Comparison of ENCODE assay signal across 8 cellular contexts in the genomic region with DNA sequence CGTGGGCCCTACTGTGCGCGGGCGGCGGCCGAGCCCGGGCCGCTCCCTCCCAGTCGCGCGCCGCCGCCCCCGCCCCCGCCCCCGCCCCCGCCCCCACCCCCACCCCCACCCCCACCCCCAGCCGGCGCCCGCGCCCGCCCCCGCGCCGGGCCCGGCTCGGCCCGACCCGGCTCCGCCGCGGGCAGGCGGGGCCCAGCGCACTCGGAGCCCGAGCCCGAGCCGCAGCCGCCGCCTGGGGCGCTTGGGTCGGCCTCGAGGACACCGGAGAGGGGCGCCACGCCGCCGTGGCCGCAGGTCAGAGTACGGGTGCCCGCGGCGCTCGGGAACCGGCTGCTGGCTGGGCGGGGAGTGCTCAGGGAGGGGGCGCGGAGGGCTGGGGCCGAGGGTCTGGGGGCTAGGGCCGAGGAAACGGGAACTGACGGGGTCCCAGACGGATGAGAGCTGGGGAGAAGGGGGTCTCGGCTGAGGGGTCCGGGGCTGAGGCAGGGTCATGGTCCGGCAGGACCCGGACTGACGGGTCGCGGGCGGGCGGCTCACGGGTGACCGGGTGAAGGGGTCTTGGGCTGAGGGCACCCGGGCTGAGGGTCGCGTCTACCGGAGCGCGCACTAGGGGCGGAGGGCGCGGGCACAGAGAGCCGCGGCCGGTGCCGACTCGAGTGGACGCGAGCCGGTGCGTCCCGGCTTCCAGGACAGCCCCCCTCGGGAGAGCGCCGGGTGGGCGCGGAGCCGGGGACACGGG. TPM values are rescaled to one million over a fixed set of nuclear protein-coding genes. Genes with fewer than 3 reads are reported as not detected.
DNase-seq lines count a peak whose midpoint lies in the region; ATAC-seq and TF ChIP-seq lines count a peak whose summit lies in the region.

No MANE protein-coding gene starts in this region.

- CTCF ChIA-PET in activated CD4-positive, alpha-beta T cell treated with anti-CD3 and anti-CD28 coated beads, Interleukin-2, amount 10 ng/mL, durations not matched to agents 7 days and 5 days (lab: Charles Lee), result no interaction called here
- CTCF ChIA-PET in T-cell (lab: Charles Lee), result no interaction called here

- peaks cover 2% of the 10 kb centered on the region for H3K4me1 Mint-ChIP-seq in activated CD4-positive, alpha-beta T cell treated with anti-CD3 and anti-CD28 coated beads, Interleukin-2, amount 10 ng/mL, durations not matched to agents 7 days and 5 days
- H3K4me1 Mint-ChIP-seq in T-cell (peaks cover 9 to 20% (median 9%) of the 10 kb centered on the region in 3 donors), neural crest cell (peaks cover 4% of the 10 kb centered on the region)

- peaks cover 59% of the 10 kb centered on the region for H3K27me3 Mint-ChIP-seq in activated CD4-positive, alpha-beta T cell treated with anti-CD3 and anti-CD28 coated beads, Interleukin-2, amount 10 ng/mL, durations not matched to agents 7 days and 5 days
- H3K27me3 Mint-ChIP-seq in T-cell (peaks cover 45 to 56% of the 10 kb centered on the region in 2 donors), neural crest cell (ENCODE audit: low read depth) (peaks cover 75% of the 10 kb centered on the region)

- no peak for DNase-seq in activated CD4-positive, alpha-beta T cell treated with anti-CD3 and anti-CD28 coated beads, Interleukin-2, amount 10 ng/mL, durations not matched to agents 7 days and 5 days
- no peak for DNase-seq in activated CD4-positive, alpha-beta T cell treated with anti-CD3 and anti-CD28 coated beads for 4 hours
- no peak for DNase-seq in T-cell
- DNase-seq in fibroblast of mammary gland (ENCODE audit: low read depth), result no peak
- peak; percentile 23 for DNase-seq in neural crest cell (ENCODE audit: low read depth, low spot score)
- no peak for DNase-seq in cerebellar nuclear complex (lab: John Stamatoyannopoulos, UW)
- DNase-seq in ureter (ENCODE audit: low spot score), result no peak

- no peak overlapping the region for H3K27ac Mint-ChIP-seq in activated CD4-positive, alpha-beta T cell treated with anti-CD3 and anti-CD28 coated beads, Interleukin-2, amount 10 ng/mL, durations not matched to agents 7 days and 5 days
- no peak overlapping the region for H3K27ac Mint-ChIP-seq in T-cell
- H3K27ac Mint-ChIP-seq in neural crest cell (ENCODE audit: unreplicated experiment), result no peak overlapping the region

- H3K4me3 ChIP-seq in fibroblast of mammary gland (ENCODE audit: control insufficient read depth, low read depth, low read length), result peak overlapping the region; percentile 70

- TF ChIP-seq CTCF in fibroblast of mammary gland (conservative IDR thresholded peaks at IDR 0.05; ENCODE audit: control insufficient read depth, insufficient read depth, low read depth, low read length), result no peak
- TF ChIP-seq CTCF in neural crest cell (conservative IDR thresholded peaks at IDR 0.05), result no peak

- ATAC-seq in T-cell (replicated peaks in 1 of 4) (no peak), GM21526 (IDR thresholded peaks at IDR 0.05; ENCODE audit: low FRiP score, unreplicated experiment) (no peak)

- no peaks in the 10 kb centered on the region for H3K9me3 Mint-ChIP-seq in activated CD4-positive, alpha-beta T cell treated with anti-CD3 and anti-CD28 coated beads, Interleukin-2, amount 10 ng/mL, durations not matched to agents 7 days and 5 days
- H3K9me3 Mint-ChIP-seq in T-cell, result peaks cover 0 to 8% (median 0%) of the 10 kb centered on the region in 3 donors
- H3K9me3 Mint-ChIP-seq in neural crest cell, result no peaks in the 10 kb centered on the region

- no peaks in the 10 kb centered on the region for H3K36me3 Mint-ChIP-seq in activated CD4-positive, alpha-beta T cell treated with anti-CD3 and anti-CD28 coated beads, Interleukin-2, amount 10 ng/mL, durations not matched to agents 7 days and 5 days (ENCODE audit: low read depth)
- H3K36me3 Mint-ChIP-seq in T-cell (no peaks in the 10 kb centered on the region), neural crest cell (ENCODE audit: low read depth) (no peaks in the 10 kb centered on the region)

- peak overlapping the region; percentile 45 for H3K4me3 Mint-ChIP-seq in activated CD4-positive, alpha-beta T cell treated with anti-CD3 and anti-CD28 coated beads, Interleukin-2, amount 10 ng/mL, durations not matched to agents 7 days and 5 days
- H3K4me3 Mint-ChIP-seq in T-cell (peak overlapping the region in 2 of 3 donors; percentile 25 to 67), neural crest cell (peak overlapping the region; percentile 80)

- POLR2A ChIA-PET in activated CD4-positive, alpha-beta T cell treated with anti-CD3 and anti-CD28 coated beads, Interleukin-2, amount 10 ng/mL, durations not matched to agents 7 days and 5 days (lab: Charles Lee), result no interaction called here
- POLR2A ChIA-PET in T-cell (lab: Charles Lee), result no interaction called here

RNA-seq across cellular contexts. Expression of a gene that starts 1.0 kb away (rescaled TPM):
- total RNA-seq in activated CD4-positive, alpha-beta T cell treated with anti-CD3 and anti-CD28 coated beads, Interleukin-2, amount 10 ng/mL, durations not matched to agents 7 days and 5 days, result under 1 TPM; 0.52 to 0.55 TPM
- under 1 TPM in 3 of 5 donors, not detected in 2; 0.35 to 0.69 (median 0.63) TPM for total RNA-seq in T-cell
- total RNA-seq in neural crest cell, result not detected in 2 replicates
- 214 TPM for total RNA-seq in ureter

Comparison
In these comparisons a context has a peak if more than half of its experiments do, and no peak if none do; other contexts are left out.
1. RNA of a gene that starts 1.0 kb away (total RNA-seq): 214 TPM in ureter (single experiment); 0.52 to 0.55 TPM in activated CD4-positive, alpha-beta T cell treated with anti-CD3 and anti-CD28 coated beads, Interleukin-2, amount 10 ng/mL, durations not matched to agents 7 days and 5 days, 0.35 to 0.69 TPM in T-cell and not detected in neural crest cell; every median in the first group is over 100 times any median in the second.
2. Peak in every context shown above with its lines, with median percentiles within 50 percentile points of each other: H3K4me3 Mint-ChIP-seq.